Comparison of ENCODE assay signal across 7 cellular contexts in genomic region chr11:134275534-134276395, GRCh38. TPM values are rescaled to one million over a fixed set of nuclear protein-coding genes. Genes with fewer than 3 reads are reported as not detected.
DNase-seq lines count a peak whose midpoint lies in the region; ATAC-seq, FAIRE-seq and TF ChIP-seq lines count a peak whose summit lies in the region.

Gene GLB1L3, plus strand, starts transcription at chr11:134276379. Its CDS starts 362 bp downstream, at chr11:134276741.

- CTCF ChIA-PET in K562 (lab: Yijun Ruan, JAX; ENCODE audit: low intra/inter-chr PET ratio): interaction anchor here (0.6 kb wide), 1 partner anchor 55 kb away, joined by 4 read pairs; no protein-coding TSS in a partner anchor

- no TSS peak for BruUV-seq in K562 (replicated peaks; lab: Mats Ljungman, UMichigan)

- ATAC-seq in GM18861 (IDR thresholded peaks at IDR 0.05; ENCODE audit: unreplicated experiment) (peak; percentile 66), HG03103 (IDR thresholded peaks at IDR 0.05; ENCODE audit: low read depth, unreplicated experiment) (peak; percentile 77), K562 (peak; percentile 83)

- in situ Hi-C loops in K562 (cut with MboI): no loop called here

- no peak within 1 kb of the TSS; the same call in 1 of the 2 replicates for H3K4me2 ChIP-seq in K562 (ENCODE audit: insufficient read depth, low read length)

- no peak for TF ChIP-seq EP300 in K562 (IDR thresholded peaks at IDR 0.05; ENCODE audit: low read length)

- intact Hi-C loops in K562 (cut with micrococcal nuclease): no loop called here

- no peak for TF ChIP-seq RAD21 in K562 (CRISPR knock-in tag; conservative IDR thresholded peaks at IDR 0.05 in 1 of 2, IDR thresholded peaks at IDR 0.05 in 1 of 2)

- H4K20me1 ChIP-seq in K562 (replicated peaks; ENCODE audit: control insufficient read depth, insufficient read depth, low read length): no peaks in the 10 kb centered on the region

- no peaks in the 10 kb centered on the region for H3K9me1 ChIP-seq in K562 (ENCODE audit: control insufficient read depth, insufficient read depth, low read length)

- 11% methylated on average over 58 of the region's 68 CpGs for WGBS in K562 (ENCODE audit: insufficient coverage, low coverage, missing lambda C conversion rate)

- DNase-seq in T-helper 22 cell (ENCODE audit: low read depth) (peak; percentile 65), K562 (ENCODE audit: extremely low read depth in 1 of 4, low spot score in 3 of 4) (peak; percentile 41 to 57 (median 49)), islet precursor cell (peak; percentile 63), NCI-H128 (lab: John Stamatoyannopoulos, UW; ENCODE audit: unreplicated experiment) (no peak)
- DNase-seq in stimulated activated CD4-positive, alpha-beta T cell treated with anti-CD3 and anti-CD28 coated beads, Interleukin-1b, Interleukin-23, amount 100 ng/mL, for 1 hour (ENCODE audit: low read depth in 2 of 2): peak; percentile 49 to 56

- POLR2A ChIA-PET in K562 (lab: Yijun Ruan, JAX): interaction anchor here (1.0 kb wide), 1 partner anchor 42 kb away, joined by 3 read pairs; no protein-coding TSS in a partner anchor

- peak; percentile 26 to 43 (median 36); a peak in 2 of 6 replicates for TF ChIP-seq CTCF in K562 (IDR thresholded peaks at IDR 0.05 in 2 of 3, conservative IDR thresholded peaks at IDR 0.05 in 1 of 3; ENCODE audit: insufficient read depth in 2 of 3, low read depth in 1 of 3, low read length in 3 of 3)

- peak within 1 kb of the TSS; percentile 18; the same call in 1 of the 2 replicates for H3K4me3 ChIP-seq in K562

- peaks cover 7 to 17% of the 10 kb centered on the region in 2 experiments; a peak in 3 of 5 replicates for H3K4me1 ChIP-seq in K562 (replicated peaks in 1 of 2; ENCODE audit: control insufficient read depth in 2 of 2, insufficient read depth in 2 of 2, low read length in 2 of 2)

- H2AFZ ChIP-seq in K562 (ENCODE audit: low read depth, low read length): no peak within 1 kb of the TSS

- H3K27me3 ChIP-seq in K562 (ENCODE audit: control insufficient read depth in 2 of 2, insufficient read depth in 2 of 2, low read length in 2 of 2): peaks cover 50 to 67% of the 10 kb centered on the region in 2 experiments

- H3K36me3 ChIP-seq in K562 (ENCODE audit: control insufficient read depth, insufficient read depth, low read length): no peaks in the 10 kb centered on the region

- H3K9me3 ChIP-seq in K562 (replicated peaks; ENCODE audit: control insufficient read depth, insufficient read depth, low read depth, low read length): no peaks in the 10 kb centered on the region

- H3K9ac ChIP-seq in K562 (ENCODE audit: insufficient read depth in 1 of 2, low read depth in 2 of 2, low read length in 2 of 2): peak within 1 kb of the TSS in 1 of 2 experiments; percentile 76; a peak in 1 of 4 replicates

- no peak for FAIRE-seq in K562 (lab: Jason Lieb, UNC)

- no peak for TF ChIP-seq POLR2A in K562 (conservative IDR thresholded peaks at IDR 0.05)

- H3K79me2 ChIP-seq in K562 (ENCODE audit: control insufficient read depth, insufficient read depth, low read length): no peaks in the 10 kb centered on the region

- no peak within 1 kb of the TSS for H3K27ac ChIP-seq in K562 (ENCODE audit: extremely low read depth, low read depth, low read length)

TF ChIP-seq in K562, 482 proteins besides CTCF, POLR2A, EP300 and RAD21:
- TF ChIP-seq RNF2 (IDR thresholded peaks at IDR 0.05): peak; percentile 44; the same call in 1 of the 2 replicates
- 0 out of 2 replicates have a peak, but pooled peaks have one; percentile 29 for TF ChIP-seq POLR2G (IDR thresholded peaks at IDR 0.05; ENCODE audit: low read depth, low read length)
- TF ChIP-seq ZFP36 (IDR thresholded peaks at IDR 0.05; ENCODE audit: low read depth, low read length, partially characterized antibody): peak; percentile 10
- TF ChIP-seq CBX8 (IDR thresholded peaks at IDR 0.05; ENCODE audit: borderline replicate concordance, extremely low read depth, low read depth, low read length, poor library complexity, severe bottlenecking): peak; percentile 83
- 0 out of 2 replicates have a peak, but pooled peaks have one; percentile 19 for TF ChIP-seq BMI1 (IDR thresholded peaks at IDR 0.05; ENCODE audit: low read length)
- no peak for TF ChIP-seq EGR1 (conservative IDR thresholded peaks at IDR 0.05)
- peak in 1 of 2 experiments; percentile 18 for TF ChIP-seq E2F6 (IDR thresholded peaks at IDR 0.05; ENCODE audit: borderline replicate concordance in 1 of 2, extremely low read depth in 1 of 2, insufficient read depth in 1 of 2, insufficient read length in 1 of 2, low read depth in 1 of 2, low read length in 1 of 2, poor library complexity in 1 of 2, severe bottlenecking in 1 of 2)
- TF ChIP-seq PTTG1 (tag; IDR thresholded peaks at IDR 0.05; ENCODE audit: low read depth): no peak

RNA-seq across cellular contexts. Expression of gene GLB1L3, which starts in this region (rescaled TPM):
- total RNA-seq in K562 (2011; cell fraction: chromatin; rRNA removed; ENCODE audit: low replicate concordance): 2.1 and 2.8 TPM in 2 replicates
- 0.67 and 1.6 TPM in 2 replicates for total RNA-seq in K562 (2011; cell fraction: nucleolus; rRNA removed)
- 0.88 and 2.4 TPM in 2 replicates for total RNA-seq in K562 (2011; cell fraction: nucleoplasm; rRNA removed)
- total RNA-seq in K562 (2014; rRNA removed): 0.20 and 3.3 TPM in 2 replicates
- 0.51 and 1.3 TPM in 2 replicates for total RNA-seq in K562 (2014; rRNA removed; fragmentation: Illumina TruSeq; extraction: Trizol)
- 0.43 and 0.72 TPM in 2 replicates for total RNA-seq in K562 (2015; rRNA removed; fragmentation: Illumina TruSeq; extraction: Trizol)
- total RNA-seq in K562 (2021): 0.27 and 0.36 TPM in 2 replicates
- 0.08 and 0.67 TPM in 2 replicates for polyA plus RNA-seq in K562 (2011; rRNA removed)
- polyA plus RNA-seq in K562 (2011; cell fraction: cytosol; rRNA removed): 0.06 and 0.55 TPM in 2 replicates
- polyA plus RNA-seq in K562 (2011; cell fraction: nucleus; rRNA removed): 0.29 and 3.6 TPM in 2 replicates
- polyA plus RNA-seq in K562 (2012): 0.36 and 0.54 TPM in 2 replicates
- 0.40 and 0.59 TPM in 2 replicates for polyA plus RNA-seq in K562 (2014; fragmentation: Illumina TruSeq; extraction: Trizol)
- polyA plus RNA-seq in K562 (2014; fragmentation: Nextera tagmentation; extraction: Ambion mirVana): under 1 TPM; 0.18 to 0.30 TPM
- 0.49 and 0.59 TPM in 2 replicates for polyA plus RNA-seq in K562 (2014; rRNA removed)
- 0.09 and 0.35 TPM in 2 replicates for polyA minus RNA-seq in K562 (2011; rRNA and poly(A)+ RNA removed)
- polyA minus RNA-seq in K562 (2011; cell fraction: cytosol; rRNA and poly(A)+ RNA removed): not detected in 2 replicates
- polyA minus RNA-seq in K562 (2011; cell fraction: nucleus; rRNA and poly(A)+ RNA removed): 0.11 and 1.3 TPM in 2 replicates
